ENCODE assay signal across 14 cellular contexts in genomic region chr9:115494393-115494792, GRCh38.
A peak's percentile ranks its signal among the peaks of the same experiment; 100 is the strongest.
DNase-seq lines count a peak whose midpoint lies in the region; ATAC-seq and TF ChIP-seq lines count a peak whose summit lies in the region.
"Had no signal": no experiment of that assay in that cellular context is flagged by ENCODE, and none has a peak within 500 bp of the region (broad histone marks: within the 10 kb centered on the region; RNA-seq: fewer than 3 reads in every experiment).

No MANE protein-coding gene starts in this region.

- H3K4me3 ChIP-seq in SJSA1 (no peak overlapping the region), thoracic aorta (no peak overlapping the region)

- DNase-seq in EL (peak; percentile 27), SJSA1 (ENCODE audit: low read depth in 1 of 2, low spot score in 2 of 2) (peak in 1 of 2 experiments; percentile 32), fibroblast of gingiva (ENCODE audit: low read depth) (peak; percentile 19), thoracic aorta (ENCODE audit: low spot score) (peak; percentile 32), DMS153 (lab: John Stamatoyannopoulos, UW) (no peak), NCI-H748 treated with DMSO at 0.1 percent for 48 hours (lab: John Stamatoyannopoulos, UW) (no peak)
- DNase-seq: DMS 273 treated with DMSO at 0.1 percent for 48 hours, NCI-H146, NCI-H2081 treated with DMSO at 0.1 percent for 48 hours, NCI-H2227 treated with DMSO at 0.1 percent for 48 hours, NCI-H526 treated with DMSO at 0.1 percent for 48 hours had no signal

- TF ChIP-seq CTCF in thoracic aorta (IDR thresholded peaks at IDR 0.05), result no peak

- peak overlapping the region; percentile 85 for H3K27ac ChIP-seq in SJSA1
- H3K27ac ChIP-seq in thoracic aorta, result peak overlapping the region; percentile 55 to 79

- H3K27me3 ChIP-seq in SJSA1 (replicated peaks) (no peaks in the 10 kb centered on the region), thoracic aorta (replicated peaks; ENCODE audit: insufficient read depth) (no peaks in the 10 kb centered on the region)

- ATAC-seq in thoracic aorta (ENCODE audit: insufficient number of reproducible peaks, low FRiP score, low read depth), result peak; percentile 72
- ATAC-seq in activated CD4-positive, CD25-positive, alpha-beta regulatory T cell treated with anti-CD3 and anti-CD28 coated beads, Interleukin-2, amount 50 U/mL, for 24 hours, result no peak
- ATAC-seq: HCT116, SK-N-SH treated with all-trans-retinoic acid at 6 μM for 48 hours had no signal

- H3K36me3 ChIP-seq in SJSA1 (no peaks in the 10 kb centered on the region), thoracic aorta (no peaks in the 10 kb centered on the region)

- H3K9me3 ChIP-seq in SJSA1 (replicated peaks) (no peaks in the 10 kb centered on the region), thoracic aorta (no peaks in the 10 kb centered on the region)

- peaks cover 37% of the 10 kb centered on the region for H3K4me1 ChIP-seq in SJSA1 (replicated peaks)
- H3K4me1 ChIP-seq in thoracic aorta (ENCODE audit: control insufficient read depth in 1 of 2, low read depth in 2 of 2), result peaks cover 6 to 42% of the 10 kb centered on the region in 2 donors

Comparison
In these comparisons a context has a peak if more than half of its experiments do, and no peak if none do; other contexts are left out.
1. DNase-seq: peak in EL (single experiment), fibroblast of gingiva (single experiment) and thoracic aorta (single experiment); none in DMS153 (single experiment) and NCI-H748 treated with DMSO at 0.1 percent for 48 hours (single experiment).